ENCODE assay signal across 6 cellular contexts in the genomic region with DNA sequence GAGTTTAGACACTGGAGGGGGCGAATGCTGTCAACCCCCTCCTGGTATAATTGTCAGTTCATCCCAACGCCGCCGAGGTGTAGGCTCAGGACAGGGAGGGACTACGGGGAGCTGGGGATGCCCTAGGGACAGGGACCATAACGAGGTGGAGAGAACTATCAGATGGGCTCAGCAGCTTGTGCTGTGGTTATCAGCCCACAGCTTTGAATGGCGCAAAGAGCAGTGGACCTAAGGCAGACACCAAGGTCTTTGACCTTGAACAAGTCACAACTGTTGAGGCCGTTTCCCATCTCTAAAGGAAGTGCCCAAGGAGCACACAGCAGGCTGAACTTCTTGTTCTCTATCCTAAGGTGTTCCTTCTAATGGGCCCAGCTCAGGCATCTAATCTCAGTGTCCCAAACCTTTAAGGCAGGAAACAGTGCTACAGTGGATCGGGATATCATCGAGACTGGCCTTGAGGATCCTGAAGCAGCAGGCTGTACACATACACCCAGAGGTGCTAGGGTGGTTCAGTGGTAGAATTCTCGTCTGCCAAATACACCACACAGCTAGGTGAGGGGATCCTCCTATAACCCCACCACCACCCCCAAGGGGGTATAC. TPM values are rescaled to one million over a fixed set of nuclear protein-coding genes. Genes with fewer than 3 reads are reported as not detected.
DNase-seq lines count a peak whose midpoint lies in the region; ATAC-seq and TF ChIP-seq lines count a peak whose summit lies in the region.

No MANE protein-coding gene starts in this region.

- ATAC-seq in HG03159 (IDR thresholded peaks at IDR 0.05; ENCODE audit: unreplicated experiment): no peak

- DNase-seq in AG09309 (ENCODE audit: low read depth): no peak
- DNase-seq in glutamatergic neuron: no peak
- no peak for DNase-seq in activated CD4-positive, CD25-positive, alpha-beta regulatory T cell treated with anti-CD3 and anti-CD28 coated beads, Interleukin-2, amount 50 U/mL, for 72 hours

- peaks cover 69% of the 10 kb centered on the region for H3K36me3 ChIP-seq in OCI-LY1 (ENCODE audit: insufficient read depth, low read length)

- no peaks in the 10 kb centered on the region for H3K36me3 Mint-ChIP-seq in glutamatergic neuron (ENCODE audit: unreplicated experiment)

- no peaks in the 10 kb centered on the region for H3F3A ChIP-seq in OCI-LY1 (ENCODE audit: insufficient read depth, low read length)

- H3K79me2 ChIP-seq in OCI-LY1 (ENCODE audit: insufficient read depth, low read length): peaks cover 14% of the 10 kb centered on the region

- peak overlapping the region; percentile 82 for H3K4me2 ChIP-seq in OCI-LY1 (ENCODE audit: low read length)

- no peak overlapping the region for H2AFZ ChIP-seq in OCI-LY1 (ENCODE audit: low read length)

- peak overlapping the region; percentile 98 for H3K27ac Mint-ChIP-seq in glutamatergic neuron (ENCODE audit: unreplicated experiment)

- H3K9me3 ChIP-seq in OCI-LY1 (ENCODE audit: low read length): no peaks in the 10 kb centered on the region

- peaks cover 33% of the 10 kb centered on the region for H3K4me1 ChIP-seq in OCI-LY1 (ENCODE audit: insufficient read depth, low read length, severe bottlenecking)

- H3K4me1 Mint-ChIP-seq in glutamatergic neuron (ENCODE audit: low read depth, unreplicated experiment): peaks cover 16% of the 10 kb centered on the region

- no peaks in the 10 kb centered on the region for H3K27me3 ChIP-seq in OCI-LY1 (ENCODE audit: insufficient read depth, low read length)

- TF ChIP-seq CTCF in AG09309 (IDR thresholded peaks at IDR 0.05; ENCODE audit: control insufficient read depth, insufficient read depth, low read depth, low read length, missing control alignments) (no peak), OCI-LY1 (IDR thresholded peaks at IDR 0.05; ENCODE audit: low read length) (no peak), glutamatergic neuron (IDR thresholded peaks at IDR 0.05; ENCODE audit: partially characterized antibody, unreplicated experiment) (no peak)

- peaks cover 24% of the 10 kb centered on the region for H3K9me3 Mint-ChIP-seq in glutamatergic neuron (ENCODE audit: unreplicated experiment)

- H3K9ac ChIP-seq in OCI-LY1 (ENCODE audit: low read length): peak overlapping the region; percentile 83

- no peaks in the 10 kb centered on the region for H3K9me2 ChIP-seq in OCI-LY1 (ENCODE audit: low read depth, low read length)

- H4K20me1 ChIP-seq in OCI-LY1 (ENCODE audit: insufficient read depth, low read length): no peaks in the 10 kb centered on the region

- H3K27ac ChIP-seq in OCI-LY1 (ENCODE audit: low read depth, low read length, poor library complexity, severe bottlenecking) (peak overlapping the region; percentile 82), temporal lobe (ENCODE audit: low read depth, low read length) (peak overlapping the region; percentile 97)

- peak overlapping the region; percentile 99 for H3K4me3 Mint-ChIP-seq in glutamatergic neuron (ENCODE audit: unreplicated experiment)

- H3K27me3 Mint-ChIP-seq in glutamatergic neuron (ENCODE audit: unreplicated experiment): no peaks in the 10 kb centered on the region

- H3K4me3 ChIP-seq in AG09309 (ENCODE audit: control insufficient read depth, low read depth, low read length): peak overlapping the region; percentile 80
- H3K4me3 ChIP-seq in OCI-LY1 (ENCODE audit: low read depth, low read length, poor library complexity, severe bottlenecking): peak overlapping the region; percentile 65

RNA-seq across cellular contexts. Expression of a gene that starts 1.0 kb away (rescaled TPM):
- 29.7 TPM for total RNA-seq in glutamatergic neuron (ENCODE audit: unreplicated experiment)
- total RNA-seq in temporal lobe: 6.1 TPM

RNA-seq across cellular contexts. Expression of a gene that starts 9.3 kb away (rescaled TPM):
- total RNA-seq in glutamatergic neuron (ENCODE audit: unreplicated experiment): 172 TPM
- 83.6 TPM for total RNA-seq in temporal lobe

RNA-seq across cellular contexts. Expression of a gene that starts 18.6 kb away (rescaled TPM):
- total RNA-seq in glutamatergic neuron (ENCODE audit: unreplicated experiment) (928 TPM), temporal lobe (1,313 TPM)

RNA-seq across cellular contexts. Expression of a gene that starts 20.3 kb away (rescaled TPM):
- total RNA-seq in glutamatergic neuron (ENCODE audit: unreplicated experiment): 26.7 TPM
- 4.2 TPM for total RNA-seq in temporal lobe

RNA-seq across cellular contexts. Expression of a gene that starts 20.7 kb away (rescaled TPM):
- total RNA-seq in glutamatergic neuron (ENCODE audit: unreplicated experiment) (1.3 TPM), temporal lobe (1.7 TPM)
